In genomic region chr4:6688879-6689505, GRCh38 we compare ENCODE assay signal across 8 cellular contexts. TPM values are rescaled to one million over a fixed set of nuclear protein-coding genes. Genes with fewer than 3 reads are reported as not detected.
DNase-seq lines count a peak whose midpoint lies in the region; ATAC-seq and TF ChIP-seq lines count a peak whose summit lies in the region.

No MANE protein-coding gene starts in this region.

- peak overlapping the region; percentile 38 for H3K4me2 ChIP-seq in skeletal muscle satellite cell (ENCODE audit: low read length)

- in situ Hi-C loops in gastrocnemius medialis (cut with MboI; ENCODE audit: low sequenced_read_pairs in 4 of 4): no loop called here

- H3K4me1 Mint-ChIP-seq in activated T-helper 17 cell treated with anti-CD3 and anti-CD28 coated beads, Interleukin-2, amount 50 U/mL, for 72 hours: peaks cover 49% of the 10 kb centered on the region

- no peaks in the 10 kb centered on the region for H3K27me3 Mint-ChIP-seq in activated T-helper 17 cell treated with anti-CD3 and anti-CD28 coated beads, Interleukin-2, amount 50 U/mL, for 72 hours

- H3K4me3 Mint-ChIP-seq in activated T-helper 17 cell treated with anti-CD3 and anti-CD28 coated beads, Interleukin-2, amount 50 U/mL, for 72 hours: peak overlapping the region; percentile 92

- H3K4me3 ChIP-seq in GM12865 (ENCODE audit: low read depth, low read length): no peak overlapping the region
- H3K4me3 ChIP-seq in skeletal muscle satellite cell (ENCODE audit: low read length): peak overlapping the region; percentile 9
- H3K4me3 ChIP-seq in gastrocnemius medialis: no peak overlapping the region

- peak overlapping the region; percentile 33 for H3K27ac ChIP-seq in foreskin keratinocyte
- H3K27ac ChIP-seq in gastrocnemius medialis: no peak overlapping the region

- peak overlapping the region; percentile 97 for H3K27ac Mint-ChIP-seq in activated T-helper 17 cell treated with anti-CD3 and anti-CD28 coated beads, Interleukin-2, amount 50 U/mL, for 72 hours

- H3K9me3 ChIP-seq in skeletal muscle satellite cell (replicated peaks; ENCODE audit: low read length) (no peaks in the 10 kb centered on the region), gastrocnemius medialis (no peaks in the 10 kb centered on the region)

- ATAC-seq in HG02852 (IDR thresholded peaks at IDR 0.05; ENCODE audit: unreplicated experiment) (peak; percentile 95), foreskin keratinocyte (peak; percentile 92), gastrocnemius medialis (no peak)
- ATAC-seq in activated T-helper 17 cell treated with anti-CD3 and anti-CD28 coated beads, Interleukin-2, amount 50 U/mL, for 72 hours (replicated peaks): peak; percentile 92

- no peaks in the 10 kb centered on the region for H3K9me3 Mint-ChIP-seq in activated T-helper 17 cell treated with anti-CD3 and anti-CD28 coated beads, Interleukin-2, amount 50 U/mL, for 72 hours

- intact Hi-C loops in gastrocnemius medialis (cut with DNase I; ENCODE audit: low total_unique reads): no loop called here

- DNase-seq in GM12865 (ENCODE audit: low read depth): peak; percentile 69
- DNase-seq in RPMI7951 (ENCODE audit: low read depth): peak; percentile 96
- DNase-seq in foreskin keratinocyte: peak; percentile 83 to 94
- no peak for DNase-seq in gastrocnemius medialis
- no peak for DNase-seq in NCI-H510A (lab: John Stamatoyannopoulos, UW)

- TF ChIP-seq CTCF in GM12865 (IDR thresholded peaks at IDR 0.05; ENCODE audit: insufficient read depth, low read depth, low read length, missing control alignments) (no peak), foreskin keratinocyte (conservative IDR thresholded peaks at IDR 0.05) (peak; percentile 55), gastrocnemius medialis (IDR thresholded peaks at IDR 0.05 in 4 of 5, conservative IDR thresholded peaks at IDR 0.05 in 1 of 5) (no peak)

- peak overlapping the region; percentile 2 for H3K9ac ChIP-seq in skeletal muscle satellite cell (ENCODE audit: low read depth, low read length)

- H3K36me3 Mint-ChIP-seq in activated T-helper 17 cell treated with anti-CD3 and anti-CD28 coated beads, Interleukin-2, amount 50 U/mL, for 72 hours (ENCODE audit: low read depth): no peaks in the 10 kb centered on the region

- H3K27me3 ChIP-seq in foreskin keratinocyte (no peaks in the 10 kb centered on the region), skeletal muscle satellite cell (ENCODE audit: control insufficient read depth, insufficient read depth, low read length) (no peaks in the 10 kb centered on the region), gastrocnemius medialis (no peaks in the 10 kb centered on the region)

- peaks cover 11% of the 10 kb centered on the region for H3K4me1 ChIP-seq in foreskin keratinocyte
- peaks cover 14% of the 10 kb centered on the region for H3K4me1 ChIP-seq in skeletal muscle satellite cell (ENCODE audit: control insufficient read depth, insufficient read depth, low read length)
- H3K4me1 ChIP-seq in gastrocnemius medialis: no peaks in the 10 kb centered on the region

- H3K36me3 ChIP-seq in skeletal muscle satellite cell (ENCODE audit: insufficient read depth, low read length) (no peaks in the 10 kb centered on the region), gastrocnemius medialis (no peaks in the 10 kb centered on the region)

- no peak for TF ChIP-seq POLR2A in gastrocnemius medialis (IDR thresholded peaks at IDR 0.05)

RNA-seq across cellular contexts. Expression of gene S100P, which starts 4.7 kb away (rescaled TPM):
- not detected in 2 replicates for total RNA-seq in RPMI7951 (2014; rRNA removed; shearing (Covaris generic))
- total RNA-seq in activated T-helper 17 cell treated with anti-CD3 and anti-CD28 coated beads, Interleukin-2, amount 50 U/mL, for 72 hours: 1 to 10 TPM in 1 of 2 donors, under 1 TPM in 1; 0.87 to 2.5 TPM
- total RNA-seq in foreskin keratinocyte: 1.1 TPM in 1 of 2 replicates, not detected in the other
- polyA plus RNA-seq in foreskin keratinocyte: 0.27 TPM in 1 of 2 replicates, not detected in the other
- under 0.01 and 0.22 TPM in 2 replicates for total RNA-seq in skeletal muscle satellite cell (2012; rRNA removed)
- total RNA-seq in gastrocnemius medialis: 1 to 10 TPM in 1 of 4 donors, not detected in 3; 1.2 TPM

RNA-seq across cellular contexts. Expression of gene MRFAP1L1, which starts 20.7 kb away (rescaled TPM):
- total RNA-seq in RPMI7951 (2014; rRNA removed; shearing (Covaris generic)): 53.2 and 61.4 TPM in 2 replicates
- total RNA-seq in activated T-helper 17 cell treated with anti-CD3 and anti-CD28 coated beads, Interleukin-2, amount 50 U/mL, for 72 hours: 10 to 100 TPM; 35.8 to 53.6 TPM
- total RNA-seq in foreskin keratinocyte (48.2 and 53.9 TPM in 2 replicates), gastrocnemius medialis (10 to 100 TPM; 43.8 to 54.6 (median 46.9) TPM)
- polyA plus RNA-seq in foreskin keratinocyte: 45.3 and 49.5 TPM in 2 replicates
- total RNA-seq in skeletal muscle satellite cell (2012; rRNA removed): 31.7 and 33.5 TPM in 2 replicates

RNA-seq across cellular contexts. Expression of gene BLOC1S4, which starts 27.0 kb away (rescaled TPM):
- 11.5 and 21.2 TPM in 2 replicates for total RNA-seq in RPMI7951 (2014; rRNA removed; shearing (Covaris generic))
- total RNA-seq in activated T-helper 17 cell treated with anti-CD3 and anti-CD28 coated beads, Interleukin-2, amount 50 U/mL, for 72 hours: 10 to 100 TPM; 15.9 to 17.7 TPM
- total RNA-seq in foreskin keratinocyte: 7.8 and 8.5 TPM in 2 replicates
- 11.5 and 12.4 TPM in 2 replicates for polyA plus RNA-seq in foreskin keratinocyte
- 13.1 and 14.2 TPM in 2 replicates for total RNA-seq in skeletal muscle satellite cell (2012; rRNA removed)
- 10 to 100 TPM; 15.7 to 25.7 (median 22.3) TPM for total RNA-seq in gastrocnemius medialis

RNA-seq across cellular contexts. Expression of gene MRFAP1, which starts 48.5 kb away (rescaled TPM):
- 110 and 112 TPM in 2 replicates for total RNA-seq in RPMI7951 (2014; rRNA removed; shearing (Covaris generic))
- 10 to 100 TPM; 86.7 to 96.7 TPM for total RNA-seq in activated T-helper 17 cell treated with anti-CD3 and anti-CD28 coated beads, Interleukin-2, amount 50 U/mL, for 72 hours
- 185 and 228 TPM in 2 replicates for total RNA-seq in foreskin keratinocyte
- 305 and 336 TPM in 2 replicates for polyA plus RNA-seq in foreskin keratinocyte
- total RNA-seq in skeletal muscle satellite cell (2012; rRNA removed): 96.6 and 106 TPM in 2 replicates
- total RNA-seq in gastrocnemius medialis: 100 to 1,000 TPM; 180 to 281 (median 206) TPM

Comparison
In these comparisons a context has a peak if more than half of its experiments do, and no peak if none do; other contexts are left out.
1. DNase-seq: peak in GM12865 (single experiment), RPMI7951 (single experiment) and foreskin keratinocyte (2 of 2); none in gastrocnemius medialis (0 of 2) and NCI-H510A (single experiment).
2. ATAC-seq: peak in HG02852 (single experiment), activated T-helper 17 cell treated with anti-CD3 and anti-CD28 coated beads, Interleukin-2, amount 50 U/mL, for 72 hours (single experiment) and foreskin keratinocyte (single experiment); none in gastrocnemius medialis (0 of 2).